In genomic region chr1:35192853-35193664, GRCh38 we compare ENCODE assay signal across 1 cellular context.
TF ChIP-seq lines count a peak whose summit lies in the region.

TSS of gene SFPQ (minus strand) at chr1:35193145. CDS start at chr1:35193049, 96 bp downstream.

TF ChIP-seq in HepG2, 621 proteins besides CTCF, POLR2A, EP300 and RAD21 (continued from another document and continues in another):
- TF ChIP-seq AFF4 (CRISPR knock-in tag; IDR thresholded peaks at IDR 0.05), result peak; percentile 55; the same call in 1 of the 2 replicates
- no peak for TF ChIP-seq RFX1 (IDR thresholded peaks at IDR 0.05)
- no peak for TF ChIP-seq TCF7L2 (IDR thresholded peaks at IDR 0.05; ENCODE audit: low read depth, low read length)
- TF ChIP-seq NFKBIZ (CRISPR knock-in tag; IDR thresholded peaks at IDR 0.05), result no peak
- peak; percentile 76 for TF ChIP-seq RFX5 (IDR thresholded peaks at IDR 0.05; ENCODE audit: low read depth, low read length)
- no peak for TF ChIP-seq ZNF510 (CRISPR knock-in tag; IDR thresholded peaks at IDR 0.05; ENCODE audit: low read depth)
- TF ChIP-seq DNMT3B (CRISPR knock-in tag; conservative IDR thresholded peaks at IDR 0.05), result peak; percentile 86; the same call in 1 of the 2 replicates
- TF ChIP-seq ZFP82 (CRISPR knock-in tag; IDR thresholded peaks at IDR 0.05; ENCODE audit: borderline replicate concordance), result peak; percentile 67; the same call in 1 of the 2 replicates
- TF ChIP-seq KLF6 (CRISPR knock-in tag; IDR thresholded peaks at IDR 0.05), result peak; percentile 64; the same call in 1 of the 2 replicates
- peak; percentile 65 for TF ChIP-seq GATAD1 (CRISPR knock-in tag; IDR thresholded peaks at IDR 0.05)
- TF ChIP-seq MYC (CRISPR knock-in tag; IDR thresholded peaks at IDR 0.05; ENCODE audit: borderline replicate concordance), result peak; percentile 94
- 0 out of 2 replicates have a peak, but pooled peaks have one; percentile 45 for TF ChIP-seq ELF4 (CRISPR knock-in tag; IDR thresholded peaks at IDR 0.05; ENCODE audit: borderline replicate concordance)
- no peak for TF ChIP-seq REPIN1 (CRISPR knock-in tag; IDR thresholded peaks at IDR 0.05; ENCODE audit: borderline replicate concordance, low read depth)
- no peak for TF ChIP-seq PRPF4 (IDR thresholded peaks at IDR 0.05; ENCODE audit: low read depth, low read length, poor library complexity, severe bottlenecking)
- TF ChIP-seq ATF3 (CRISPR knock-in tag; IDR thresholded peaks at IDR 0.05), result peak; percentile 58; the same call in 1 of the 2 replicates
- TF ChIP-seq ZNF564 (CRISPR knock-in tag; IDR thresholded peaks at IDR 0.05), result peak; percentile 80; the same call in 1 of the 2 replicates
- TF ChIP-seq FOXA3 (CRISPR knock-in tag; IDR thresholded peaks at IDR 0.05), result peak; percentile 50
- TF ChIP-seq, protein P1, sequence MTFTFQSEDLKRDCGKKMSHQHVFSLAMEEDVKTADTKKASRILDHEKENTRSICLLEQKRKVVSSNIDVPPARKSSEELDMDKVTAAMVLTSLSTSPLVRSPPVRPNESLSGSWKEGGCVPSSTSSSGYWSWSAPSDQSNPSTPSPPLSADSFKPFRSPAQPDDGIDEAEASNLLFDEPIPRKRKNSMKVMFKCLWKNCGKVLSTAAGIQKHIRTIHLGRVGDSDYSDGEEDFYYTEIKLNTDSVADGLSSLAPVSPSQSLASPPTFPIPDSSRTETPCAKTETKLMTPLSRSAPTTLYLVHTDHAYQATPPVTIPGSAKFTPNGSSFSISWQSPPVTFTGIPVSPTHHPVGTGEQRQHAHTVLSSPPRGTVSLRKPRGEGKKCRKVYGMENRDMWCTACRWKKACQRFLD (CRISPR knock-in tag; IDR thresholded peaks at IDR 0.05; ENCODE audit: borderline replicate concordance), result 0 out of 2 replicates have a peak, but pooled peaks have one; percentile 81
- TF ChIP-seq ZNF180 (CRISPR knock-in tag; IDR thresholded peaks at IDR 0.05; ENCODE audit: borderline replicate concordance, low read depth), result no peak
- TF ChIP-seq CHD4 (IDR thresholded peaks at IDR 0.05; ENCODE audit: borderline replicate concordance, low read length), result no peak
- TF ChIP-seq SAP130 (CRISPR knock-in tag; IDR thresholded peaks at IDR 0.05; ENCODE audit: low read depth), result peak; percentile 90
- peak; percentile 68 for TF ChIP-seq ZNF687 (CRISPR knock-in tag; IDR thresholded peaks at IDR 0.05)
- no peak for TF ChIP-seq RCOR2 (CRISPR knock-in tag; IDR thresholded peaks at IDR 0.05)
- TF ChIP-seq NFYB (CRISPR knock-in tag; IDR thresholded peaks at IDR 0.05), result peak; percentile 98
- TF ChIP-seq MIER3 (CRISPR knock-in tag; IDR thresholded peaks at IDR 0.05; ENCODE audit: borderline replicate concordance), result peak; percentile 77; the same call in 1 of the 2 replicates
- TF ChIP-seq TOPORS (CRISPR knock-in tag; IDR thresholded peaks at IDR 0.05), result 0 out of 2 replicates have a peak, but pooled peaks have one; percentile 33
- no peak for TF ChIP-seq ZNF773 (CRISPR knock-in tag; IDR thresholded peaks at IDR 0.05; ENCODE audit: borderline replicate concordance)
- TF ChIP-seq TAF15 (IDR thresholded peaks at IDR 0.05; ENCODE audit: low read depth, low read length, poor library complexity, severe bottlenecking), result no peak
- peak; percentile 82 for TF ChIP-seq ZNF883 (CRISPR knock-in tag; IDR thresholded peaks at IDR 0.05; ENCODE audit: not compliant biosample characterization)
- TF ChIP-seq KLF13 (CRISPR knock-in tag; IDR thresholded peaks at IDR 0.05), result 0 out of 2 replicates have a peak, but pooled peaks have one; percentile 53
- no peak for TF ChIP-seq PCBP1 (IDR thresholded peaks at IDR 0.05; ENCODE audit: borderline replicate concordance, low read depth, low read length)
- peak; percentile 78 for TF ChIP-seq IRF2 (CRISPR knock-in tag; IDR thresholded peaks at IDR 0.05)
- TF ChIP-seq RBM39 (IDR thresholded peaks at IDR 0.05; ENCODE audit: low read depth, low read length, poor library complexity, severe bottlenecking), result peak; percentile 93
- no peak for TF ChIP-seq PTBP1 (IDR thresholded peaks at IDR 0.05; ENCODE audit: low read depth, low read length, poor library complexity, severe bottlenecking)
- TF ChIP-seq ZNF24 (IDR thresholded peaks at IDR 0.05), result no peak
- TF ChIP-seq U2AF2 (IDR thresholded peaks at IDR 0.05; ENCODE audit: low read depth, low read length), result no peak
- TF ChIP-seq YEATS4 (CRISPR knock-in tag; IDR thresholded peaks at IDR 0.05; ENCODE audit: borderline replicate concordance), result peak; percentile 84
- TF ChIP-seq, protein P2, sequence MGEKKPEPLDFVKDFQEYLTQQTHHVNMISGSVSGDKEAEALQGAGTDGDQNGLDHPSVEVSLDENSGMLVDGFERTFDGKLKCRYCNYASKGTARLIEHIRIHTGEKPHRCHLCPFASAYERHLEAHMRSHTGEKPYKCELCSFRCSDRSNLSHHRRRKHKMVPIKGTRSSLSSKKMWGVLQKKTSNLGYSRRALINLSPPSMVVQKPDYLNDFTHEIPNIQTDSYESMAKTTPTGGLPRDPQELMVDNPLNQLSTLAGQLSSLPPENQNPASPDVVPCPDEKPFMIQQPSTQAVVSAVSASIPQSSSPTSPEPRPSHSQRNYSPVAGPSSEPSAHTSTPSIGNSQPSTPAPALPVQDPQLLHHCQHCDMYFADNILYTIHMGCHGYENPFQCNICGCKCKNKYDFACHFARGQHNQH (CRISPR knock-in tag; IDR thresholded peaks at IDR 0.05), result peak; percentile 91
- TF ChIP-seq, protein P3, sequence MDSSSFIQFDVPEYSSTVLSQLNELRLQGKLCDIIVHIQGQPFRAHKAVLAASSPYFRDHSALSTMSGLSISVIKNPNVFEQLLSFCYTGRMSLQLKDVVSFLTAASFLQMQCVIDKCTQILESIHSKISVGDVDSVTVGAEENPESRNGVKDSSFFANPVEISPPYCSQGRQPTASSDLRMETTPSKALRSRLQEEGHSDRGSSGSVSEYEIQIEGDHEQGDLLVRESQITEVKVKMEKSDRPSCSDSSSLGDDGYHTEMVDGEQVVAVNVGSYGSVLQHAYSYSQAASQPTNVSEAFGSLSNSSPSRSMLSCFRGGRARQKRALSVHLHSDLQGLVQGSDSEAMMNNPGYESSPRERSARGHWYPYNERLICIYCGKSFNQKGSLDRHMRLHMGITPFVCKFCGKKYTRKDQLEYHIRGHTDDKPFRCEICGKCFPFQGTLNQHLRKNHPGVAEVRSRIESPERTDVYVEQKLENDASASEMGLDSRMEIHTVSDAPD (CRISPR knock-in tag; IDR thresholded peaks at IDR 0.05), result no peak
- no peak for TF ChIP-seq NR2F1 (CRISPR knock-in tag; IDR thresholded peaks at IDR 0.05)
- TF ChIP-seq ZNF124 (CRISPR knock-in tag; IDR thresholded peaks at IDR 0.05), result peak; percentile 40; the same call in 1 of the 2 replicates
- TF ChIP-seq ZNF12 (CRISPR knock-in tag; IDR thresholded peaks at IDR 0.05), result peak; percentile 52; the same call in 1 of the 2 replicates
- TF ChIP-seq, protein P4, sequence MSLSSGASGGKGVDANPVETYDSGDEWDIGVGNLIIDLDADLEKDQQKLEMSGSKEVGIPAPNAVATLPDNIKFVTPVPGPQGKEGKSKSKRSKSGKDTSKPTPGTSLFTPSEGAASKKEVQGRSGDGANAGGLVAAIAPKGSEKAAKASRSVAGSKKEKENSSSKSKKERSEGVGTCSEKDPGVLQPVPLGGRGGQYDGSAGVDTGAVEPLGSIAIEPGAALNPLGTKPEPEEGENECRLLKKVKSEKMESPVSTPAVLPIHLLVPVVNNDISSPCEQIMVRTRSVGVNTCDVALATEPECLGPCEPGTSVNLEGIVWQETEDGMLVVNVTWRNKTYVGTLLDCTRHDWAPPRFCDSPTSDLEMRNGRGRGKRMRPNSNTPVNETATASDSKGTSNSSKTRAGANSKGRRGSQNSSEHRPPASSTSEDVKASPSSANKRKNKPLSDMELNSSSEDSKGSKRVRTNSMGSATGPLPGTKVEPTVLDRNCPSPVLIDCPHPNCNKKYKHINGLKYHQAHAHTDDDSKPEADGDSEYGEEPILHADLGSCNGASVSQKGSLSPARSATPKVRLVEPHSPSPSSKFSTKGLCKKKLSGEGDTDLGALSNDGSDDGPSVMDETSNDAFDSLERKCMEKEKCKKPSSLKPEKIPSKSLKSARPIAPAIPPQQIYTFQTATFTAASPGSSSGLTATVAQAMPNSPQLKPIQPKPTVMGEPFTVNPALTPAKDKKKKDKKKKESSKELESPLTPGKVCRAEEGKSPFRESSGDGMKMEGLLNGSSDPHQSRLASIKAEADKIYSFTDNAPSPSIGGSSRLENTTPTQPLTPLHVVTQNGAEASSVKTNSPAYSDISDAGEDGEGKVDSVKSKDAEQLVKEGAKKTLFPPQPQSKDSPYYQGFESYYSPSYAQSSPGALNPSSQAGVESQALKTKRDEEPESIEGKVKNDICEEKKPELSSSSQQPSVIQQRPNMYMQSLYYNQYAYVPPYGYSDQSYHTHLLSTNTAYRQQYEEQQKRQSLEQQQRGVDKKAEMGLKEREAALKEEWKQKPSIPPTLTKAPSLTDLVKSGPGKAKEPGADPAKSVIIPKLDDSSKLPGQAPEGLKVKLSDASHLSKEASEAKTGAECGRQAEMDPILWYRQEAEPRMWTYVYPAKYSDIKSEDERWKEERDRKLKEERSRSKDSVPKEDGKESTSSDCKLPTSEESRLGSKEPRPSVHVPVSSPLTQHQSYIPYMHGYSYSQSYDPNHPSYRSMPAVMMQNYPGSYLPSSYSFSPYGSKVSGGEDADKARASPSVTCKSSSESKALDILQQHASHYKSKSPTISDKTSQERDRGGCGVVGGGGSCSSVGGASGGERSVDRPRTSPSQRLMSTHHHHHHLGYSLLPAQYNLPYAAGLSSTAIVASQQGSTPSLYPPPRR (CRISPR knock-in tag; IDR thresholded peaks at IDR 0.05; ENCODE audit: borderline replicate concordance), result no peak
- no peak for TF ChIP-seq ISX (CRISPR knock-in tag; conservative IDR thresholded peaks at IDR 0.05)
- peak; percentile 68 for TF ChIP-seq PITX1 (CRISPR knock-in tag; IDR thresholded peaks at IDR 0.05)
- TF ChIP-seq GATAD2A (CRISPR knock-in tag; IDR thresholded peaks at IDR 0.05), result no peak
- peak; percentile 66; the same call in 1 of the 2 replicates for TF ChIP-seq PHF20 (CRISPR knock-in tag; IDR thresholded peaks at IDR 0.05)
- peak; percentile 95 for TF ChIP-seq HOXA3 (CRISPR knock-in tag; IDR thresholded peaks at IDR 0.05)
- peak; percentile 67 for TF ChIP-seq TEAD3 (CRISPR knock-in tag; optimal IDR thresholded peaks at IDR 0.05; ENCODE audit: borderline replicate concordance)
- TF ChIP-seq ATF4 (CRISPR knock-in tag; IDR thresholded peaks at IDR 0.05), result no peak
- no peak for TF ChIP-seq SYNCRIP (IDR thresholded peaks at IDR 0.05; ENCODE audit: insufficient read depth, low read depth, low read length)
- TF ChIP-seq ZNF335 (CRISPR knock-in tag; IDR thresholded peaks at IDR 0.05), result peak; percentile 72; the same call in 1 of the 2 replicates
